In the genomic region with DNA sequence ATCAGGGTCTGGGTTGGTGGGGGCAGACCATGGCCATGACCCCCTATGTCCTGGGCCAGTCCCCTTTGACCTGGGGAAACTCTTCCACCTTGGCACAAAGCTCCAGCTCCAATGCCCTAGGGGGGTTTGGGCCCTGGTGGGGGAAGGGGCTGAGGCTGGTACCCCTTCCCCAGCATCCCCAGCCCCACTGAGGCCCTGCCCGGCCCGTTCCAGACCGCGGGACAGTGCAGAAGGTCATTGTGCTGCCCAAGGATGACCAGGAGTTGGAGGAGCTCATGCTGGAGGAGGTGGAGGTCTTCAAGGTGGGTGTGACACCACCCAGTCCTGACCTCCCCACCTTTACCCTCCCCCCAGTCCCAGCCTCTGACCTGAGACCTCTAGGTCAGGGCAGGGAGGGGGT, we compare ENCODE assay signal across 31 cellular contexts. TPM values are rescaled to one million over a fixed set of nuclear protein-coding genes. Genes with fewer than 3 reads are reported as not detected.
"Had no signal": no experiment of that assay in that cellular context is flagged by ENCODE, and none has a peak within 500 bp of the region (broad histone marks: within the 10 kb centered on the region; RNA-seq: fewer than 3 reads in every experiment).

No MANE protein-coding gene starts in this region.

- ATAC-seq: effector memory CD8-positive, alpha-beta T cell; gastrocnemius medialis; heart right ventricle; left cardiac atrium; left lung; left ventricle myocardium superior; lower lobe of right lung; mucosa of descending colon; naive thymus-derived CD8-positive, alpha-beta T cell had no signal

- H3K4me3 ChIP-seq: esophagus squamous epithelium, gastrocnemius medialis, heart right ventricle, left lung, lower lobe of right lung, mucosa of descending colon had no signal

- DNase-seq: cortex of kidney; effector CD8-positive, alpha-beta T cell; effector memory CD8-positive, alpha-beta T cell; endodermal cell; erythroblast; esophagus squamous epithelium; foreskin fibroblast; foreskin melanocyte; gastrocnemius medialis; glutamatergic neuron; head of caudate nucleus; heart right ventricle; hippocampal formation; left cardiac atrium; left lung; left ventricle myocardium superior; lower lobe of right lung; mesenchymal stem cell; mucosa of descending colon; naive B cell; naive thymus-derived CD8-positive, alpha-beta T cell had no signal

- H3K27ac ChIP-seq: epithelial cell of prostate, gastrocnemius medialis, heart right ventricle, left lung, lower lobe of right lung had no signal

- H3K4me1 ChIP-seq: gastrocnemius medialis, left lung had no signal

- H3K9me3 ChIP-seq: esophagus squamous epithelium, gastrocnemius medialis, heart right ventricle, left lung, lower lobe of right lung, mucosa of descending colon had no signal

- H3K27me3 ChIP-seq: esophagus squamous epithelium, gastrocnemius medialis, heart right ventricle, left lung had no signal

- FAIRE-seq: endometrium, islet of Langerhans, keratinocyte had no signal

RNA-seq across cellular contexts. Expression of gene GNAT1, which starts 6.2 kb away (rescaled TPM):
- total RNA-seq: dermis microvascular lymphatic vessel endothelial cell; esophagus squamous epithelium; gastrocnemius medialis; glomerular endothelial cell; heart right ventricle; kidney epithelial cell; left cardiac atrium; left lung; left ventricle myocardium superior; lower leg skin; lower lobe of right lung; lung microvascular endothelial cell; mesenteric fat pad; mucosa of descending colon; naive thymus-derived CD8-positive, alpha-beta T cell had no signal
- polyA plus RNA-seq: heart right ventricle; naive thymus-derived CD8-positive, alpha-beta T cell had no signal

RNA-seq across cellular contexts. Expression of gene SLC38A3, which starts 19.8 kb away (rescaled TPM):
- total RNA-seq: esophagus squamous epithelium; glomerular endothelial cell; lower lobe of right lung; lung microvascular endothelial cell; naive thymus-derived CD8-positive, alpha-beta T cell had no signal
- polyA plus RNA-seq: keratinocyte; naive thymus-derived CD8-positive, alpha-beta T cell had no signal

RNA-seq across cellular contexts. Expression of gene SEMA3F, which starts 30.1 kb away (rescaled TPM):
- total RNA-seq: naive thymus-derived CD8-positive, alpha-beta T cell had no signal
- polyA plus RNA-seq: naive thymus-derived CD8-positive, alpha-beta T cell had no signal
